In the genomic region with DNA sequence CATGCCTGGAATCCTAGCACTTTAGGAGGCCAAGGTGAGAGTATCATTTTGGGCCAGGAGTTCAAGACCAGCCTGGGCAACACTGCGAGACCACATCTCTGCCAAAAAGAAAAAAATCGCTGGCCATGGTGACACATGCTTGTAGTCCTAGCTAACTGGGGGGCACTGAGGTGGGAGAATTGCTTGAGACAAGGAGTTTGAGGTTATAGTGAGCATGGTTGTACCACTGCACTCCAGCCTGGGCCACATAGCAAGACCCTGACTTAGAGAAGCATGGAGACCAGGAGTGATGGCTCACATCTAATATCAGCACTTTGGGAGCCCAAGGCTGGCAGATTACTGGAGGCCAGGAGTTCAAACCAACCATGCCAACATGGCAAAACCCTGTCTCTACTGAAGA, we compare ENCODE assay signal across 16 cellular contexts. TPM values are rescaled to one million over a fixed set of nuclear protein-coding genes. Genes with fewer than 3 reads are reported as not detected.
DNase-seq lines count a peak whose midpoint lies in the region; ATAC-seq and TF ChIP-seq lines count a peak whose summit lies in the region.
"Had no signal": no experiment of that assay in that cellular context is flagged by ENCODE, and none has a peak within 500 bp of the region (broad histone marks: within the 10 kb centered on the region; RNA-seq: fewer than 3 reads in every experiment).

No MANE protein-coding gene starts in this region.

- BruUV-seq in MCF 10A (replicated peaks; lab: Mats Ljungman, UMichigan) = no TSS peak

- no peak overlapping the region for H2AFZ ChIP-seq in DND-41 (ENCODE audit: low read depth, low read length)
- H2AFZ ChIP-seq: GM23248 had no signal

- no peaks in the 10 kb centered on the region for H3K9me3 Mint-ChIP-seq in MCF 10A (ENCODE audit: unreplicated experiment)

- 0 out of 2 replicates have a peak overlapping the region, but pooled peaks have one; percentile 6 for H3K4me2 ChIP-seq in DND-41 (ENCODE audit: insufficient read depth, low read length)

- peaks cover 95% of the 10 kb centered on the region for H4K20me1 ChIP-seq in DND-41 (ENCODE audit: insufficient read depth, low read length)

- peaks cover 6% of the 10 kb centered on the region for H3K4me1 Mint-ChIP-seq in MCF 10A (ENCODE audit: insufficient read depth, unreplicated experiment)

- H3K36me3 ChIP-seq in DND-41 (ENCODE audit: insufficient read depth, low read length) = peaks cover 84% of the 10 kb centered on the region

- ATAC-seq in DND-41 (ENCODE audit: insufficient read depth, low read depth) = no peak
- ATAC-seq in HG03139 (IDR thresholded peaks at IDR 0.05; ENCODE audit: unreplicated experiment) = no peak
- no peak for ATAC-seq in GM19023 (IDR thresholded peaks at IDR 0.05; ENCODE audit: unreplicated experiment)
- ATAC-seq: Right ventricle myocardium inferior had no signal

- DNase-seq in DND-41 (peak; percentile 5), mesenteric fat pad (ENCODE audit: low spot score) (peak; percentile 47), SKM-1 treated with dmso at 0.1 percent for 144 hours (lab: John Stamatoyannopoulos, UW; ENCODE audit: unreplicated experiment) (no peak), MCF 10A (ENCODE audit: unreplicated experiment) (no peak)
- peak; percentile 48 for DNase-seq in activated CD8-positive, alpha-beta memory T cell treated with anti-CD3 and anti-CD28 coated beads, Interleukin-2, amount 50 U/mL, for 48 hours
- DNase-seq: AML-193; brain microvascular endothelial cell; effector CD8-positive, alpha-beta T cell; EL; foreskin fibroblast; GM23248; NCI-H2081 had no signal

- no peaks in the 10 kb centered on the region for H3K9me3 ChIP-seq in DND-41 (ENCODE audit: insufficient read depth, low read length, severe bottlenecking)

- peaks cover 68% of the 10 kb centered on the region for H3K36me3 Mint-ChIP-seq in MCF 10A (ENCODE audit: insufficient read depth, unreplicated experiment)

- no peaks in the 10 kb centered on the region for H3K27me3 Mint-ChIP-seq in MCF 10A (ENCODE audit: insufficient read depth, unreplicated experiment)

- H3K4me3 Mint-ChIP-seq in MCF 10A (ENCODE audit: unreplicated experiment) = no peak overlapping the region

- intact Hi-C loops in MCF 10A (cut with micrococcal nuclease) = no loop called here

- no peak overlapping the region for H3K4me3 ChIP-seq in DND-41 (ENCODE audit: low read depth in 1 of 2, low read length in 2 of 2)
- H3K4me3 ChIP-seq: GM23248 had no signal

- peaks cover 48% of the 10 kb centered on the region for H3K4me1 ChIP-seq in DND-41 (ENCODE audit: insufficient read depth, low read length)

- no peaks in the 10 kb centered on the region for H3K27me3 ChIP-seq in DND-41 (ENCODE audit: insufficient read depth, low read length, poor library complexity)
- H3K27me3 ChIP-seq: brain microvascular endothelial cell had no signal

- POLR2A ChIA-PET in MCF 10A (lab: Yijun Ruan, JAX) = interaction anchor here (1.5 to 1.9 kb wide), 2 partner anchors 9 to 33 kb away, joined by 3 to 11 read pairs; a partner anchor contains a TSS

- peaks cover 99% of the 10 kb centered on the region for H3K79me2 ChIP-seq in DND-41 (ENCODE audit: insufficient read depth, low read length)

- H3K9ac ChIP-seq in DND-41 (ENCODE audit: low read depth, low read length) = no peak overlapping the region
- H3K9ac ChIP-seq: GM23248 had no signal

- TF ChIP-seq CTCF in 22Rv1 (IDR thresholded peaks at IDR 0.05) (no peak), DND-41 (IDR thresholded peaks at IDR 0.05; ENCODE audit: borderline replicate concordance, extremely low read depth, low read length, poor library complexity, severe bottlenecking) (no peak), MCF 10A (IDR thresholded peaks at IDR 0.05; ENCODE audit: unreplicated experiment) (no peak)

- no peak overlapping the region for H3K27ac Mint-ChIP-seq in MCF 10A (ENCODE audit: low read depth, unreplicated experiment)

- H3K27ac ChIP-seq in 22Rv1 = peak overlapping the region; percentile 0; the same call in 1 of the 2 replicates
- H3K27ac ChIP-seq in DND-41 (ENCODE audit: low read length) = no peak overlapping the region
- H3K27ac ChIP-seq: brain microvascular endothelial cell, GM23248 had no signal

- CTCF ChIA-PET in MCF 10A (lab: Yijun Ruan, JAX) = no interaction called here

RNA-seq across cellular contexts. Expression of a gene that starts 9.2 kb away (rescaled TPM):
- total RNA-seq in mesenteric fat pad = 130 TPM
- 212 and 228 TPM in 2 replicates for total RNA-seq in MCF 10A (2022)

RNA-seq across cellular contexts. Expression of a gene that starts 33.1 kb away (rescaled TPM):
- total RNA-seq in mesenteric fat pad = 570 TPM
- 719 and 909 TPM in 2 replicates for total RNA-seq in MCF 10A (2022)

RNA-seq across cellular contexts. Expression of a gene that starts 46.2 kb away (rescaled TPM):
- total RNA-seq in mesenteric fat pad (717 TPM), MCF 10A (2022) (1,274 and 1,490 TPM in 2 replicates)

RNA-seq across cellular contexts. Expression of a gene that starts 48.7 kb away (rescaled TPM):
- total RNA-seq in mesenteric fat pad = 81.2 TPM
- total RNA-seq in MCF 10A (2022) = 87.3 and 101 TPM in 2 replicates

Comparison
In these comparisons a context has a peak if more than half of its experiments do, and no peak if none do; other contexts are left out.
1. DNase-seq: peak in DND-41 (single experiment), activated CD8-positive, alpha-beta memory T cell treated with anti-CD3 and anti-CD28 coated beads, Interleukin-2, amount 50 U/mL, for 48 hours (single experiment) and mesenteric fat pad (single experiment); none in SKM-1 treated with dmso at 0.1 percent for 144 hours (single experiment) and MCF 10A (single experiment).